In genomic region chr1:248871837-248872401, GRCh38 we compare ENCODE assay signal across 8 cellular contexts. TPM values are rescaled to one million over a fixed set of nuclear protein-coding genes. Genes with fewer than 3 reads are reported as not detected.
DNase-seq lines count a peak whose midpoint lies in the region; ATAC-seq and TF ChIP-seq lines count a peak whose summit lies in the region.

No MANE protein-coding gene starts in this region.

- H2BK15ac ChIP-seq in H9 (ENCODE audit: low read depth, low read length), result no peak overlapping the region

- no peak overlapping the region for H2BK5ac ChIP-seq in H9 (ENCODE audit: insufficient read length, low read length)

- H2BK120ac ChIP-seq in H9 (ENCODE audit: low read depth, low read length, poor library complexity, severe bottlenecking), result peak overlapping the region; percentile 14

- H3K23ac ChIP-seq in H9 (ENCODE audit: insufficient read length, low read depth, low read length), result no peak overlapping the region

- no peaks in the 10 kb centered on the region; the same call in 1 of the 2 replicates for H3K9me3 ChIP-seq in AG04450 (ENCODE audit: control insufficient read depth, insufficient read depth, low read length)
- H3K9me3 ChIP-seq in H9 (ENCODE audit: control insufficient read depth, low read depth, low read length), result no peaks in the 10 kb centered on the region

- no peak overlapping the region for H2BK20ac ChIP-seq in H9 (ENCODE audit: low read depth, low read length, poor library complexity, severe bottlenecking)

- H3K27ac ChIP-seq in AG04450 (ENCODE audit: low read depth, low read length), result peak overlapping the region; percentile 39
- no peak overlapping the region for H3K27ac ChIP-seq in H9 (ENCODE audit: insufficient read length, low read depth, low read length)

- no peak overlapping the region for H2AK5ac ChIP-seq in H9 (ENCODE audit: insufficient read length, low read length)

- H2BK12ac ChIP-seq in H9 (ENCODE audit: insufficient read length, low read depth, low read length), result no peak overlapping the region

- H3K23me2 ChIP-seq in H9 (ENCODE audit: insufficient read length, low read depth, low read length, poor library complexity, severe bottlenecking), result no peaks in the 10 kb centered on the region

- peak overlapping the region; percentile 27 for H2AFZ ChIP-seq in H9 (ENCODE audit: low read length)

- DNase-seq in AG04450 (ENCODE audit: low read depth, low spot score) (no peak), H9 (no peak), naive B cell (no peak), mesenteric fat pad (ENCODE audit: low spot score) (no peak)
- no peak for DNase-seq in activated T-helper 1 cell treated with anti-CD3 and anti-CD28 coated beads, Interleukin-12 subunit alpha, Interleukin-12 subunit beta, Interleukin-2, Interleukin-4 antibody, amounts not matched to agents 30 ng/mL and 10 ng/mL and 1 ng/mL, durations not matched to agents 14 hours and 24 hours and 36 hours (ENCODE audit: low spot score)

- no peak overlapping the region for H4K5ac ChIP-seq in H9 (ENCODE audit: insufficient read length, low read depth, low read length)

- intact Hi-C loops in activated T-helper 1 cell treated with anti-CD3 and anti-CD28 coated beads, Interleukin-12 subunit alpha, Interleukin-12 subunit beta, Interleukin-2, Interleukin-4 antibody, amounts not matched to agents 30 ng/mL and 10 ng/mL and 1 ng/mL, durations not matched to agents 14 hours and 24 hours and 36 hours (cut with micrococcal nuclease), result no loop called here

- peaks cover 9% of the 10 kb centered on the region for H3K27me3 Mint-ChIP-seq in H9 (ENCODE audit: low read depth)
- peaks cover 12% of the 10 kb centered on the region for H3K27me3 Mint-ChIP-seq in activated T-helper 1 cell treated with anti-CD3 and anti-CD28 coated beads, Interleukin-12 subunit alpha, Interleukin-12 subunit beta, Interleukin-2, Interleukin-4 antibody, amounts not matched to agents 30 ng/mL and 10 ng/mL and 1 ng/mL, durations not matched to agents 14 hours and 24 hours and 36 hours (ENCODE audit: insufficient read depth)
- H3K27me3 Mint-ChIP-seq in naive B cell, result no peaks in the 10 kb centered on the region

- H4K20me1 ChIP-seq in H9 (ENCODE audit: control insufficient read depth, insufficient read depth, insufficient read length), result no peaks in the 10 kb centered on the region

- H3K4me3 ChIP-seq in AG04450 (ENCODE audit: low read depth, low read length), result peak overlapping the region; percentile 44

- no peak overlapping the region for H3K56ac ChIP-seq in H9 (ENCODE audit: insufficient read length, low read depth, low read length)

- H4K8ac ChIP-seq in H9 (replicated peaks; ENCODE audit: insufficient read length, low read depth, low read length), result no peak overlapping the region

- no CpG with 5 or more reads among the region's 3 CpGs for WGBS in H9 (ENCODE audit: extremely low coverage, insufficient read length, low lambda C conversion rate)

- no peak overlapping the region for H3K18ac ChIP-seq in H9 (ENCODE audit: insufficient read length, low read depth, low read length)

- H3K4ac ChIP-seq in H9 (ENCODE audit: low read depth, low read length), result no peak overlapping the region

- H3K79me1 ChIP-seq in H9 (ENCODE audit: insufficient read depth, low read depth, low read length, poor library complexity, severe bottlenecking), result no peaks in the 10 kb centered on the region

- CTCF ChIA-PET in AG04450 (lab: Charles Lee), result interaction anchor here (1.6 kb wide), 1 partner anchor 30 kb away, joined by 4 read pairs; no protein-coding TSS in a partner anchor

- no peak overlapping the region for H3K4me2 ChIP-seq in H9 (ENCODE audit: insufficient read depth, insufficient read length, low read length)

- H3K9me3 Mint-ChIP-seq in H9 (peaks cover 2 to 7% of the 10 kb centered on the region in 2 experiments; a peak in 2 of 5 replicates), naive B cell (peaks cover 0 to 10% (median 0%) of the 10 kb centered on the region in 7 donors)
- no peaks in the 10 kb centered on the region for H3K9me3 Mint-ChIP-seq in activated T-helper 1 cell treated with anti-CD3 and anti-CD28 coated beads, Interleukin-12 subunit alpha, Interleukin-12 subunit beta, Interleukin-2, Interleukin-4 antibody, amounts not matched to agents 30 ng/mL and 10 ng/mL and 1 ng/mL, durations not matched to agents 14 hours and 24 hours and 36 hours

- H3K4me1 Mint-ChIP-seq in H9, result peaks cover 5 to 11% of the 10 kb centered on the region in 2 experiments; a peak in 2 of 4 replicates
- H3K4me1 Mint-ChIP-seq in activated T-helper 1 cell treated with anti-CD3 and anti-CD28 coated beads, Interleukin-12 subunit alpha, Interleukin-12 subunit beta, Interleukin-2, Interleukin-4 antibody, amounts not matched to agents 30 ng/mL and 10 ng/mL and 1 ng/mL, durations not matched to agents 14 hours and 24 hours and 36 hours (ENCODE audit: low read depth), result peaks cover 26% of the 10 kb centered on the region
- H3K4me1 Mint-ChIP-seq in naive B cell, result peaks cover 18 to 32% (median 20%) of the 10 kb centered on the region in 3 donors

- POLR2A ChIA-PET in AG04450 (lab: Yijun Ruan, JAX), result interaction anchor here (1.7 kb wide), 1 partner anchor 46 kb away, joined by 7 read pairs; the partner anchor contains the start of gene SH3BP5L

- no peak overlapping the region for H4K91ac ChIP-seq in H9 (ENCODE audit: insufficient read length, low read depth, low read length)

- no peak overlapping the region for H3K14ac ChIP-seq in H9 (ENCODE audit: insufficient read depth, low read length)

- no peak for TF ChIP-seq CTCF in AG04450 (IDR thresholded peaks at IDR 0.05; ENCODE audit: low read depth, low read length)
- no peak for TF ChIP-seq CTCF in H9 (conservative IDR thresholded peaks at IDR 0.05)

- ATAC-seq in naive B cell (ENCODE audit: low read depth in 2 of 2), result no peak
- ATAC-seq in GM18511 (IDR thresholded peaks at IDR 0.05; ENCODE audit: unreplicated experiment), result no peak
- no peak for ATAC-seq in GM21381 (IDR thresholded peaks at IDR 0.05; ENCODE audit: unreplicated experiment)
- no peak for ATAC-seq in HG02610 (IDR thresholded peaks at IDR 0.05; ENCODE audit: unreplicated experiment)

- H3K79me2 ChIP-seq in H9 (ENCODE audit: insufficient read depth, low read length), result no peaks in the 10 kb centered on the region

- no peaks in the 10 kb centered on the region for H3K4me1 ChIP-seq in H9 (ENCODE audit: insufficient read depth, low read length)

- H3T11ph ChIP-seq in H9 (ENCODE audit: low read length), result no peak overlapping the region

- no peak overlapping the region; a peak in 1 of 7 replicates for H3K27ac Mint-ChIP-seq in H9
- peak overlapping the region; percentile 40 for H3K27ac Mint-ChIP-seq in activated T-helper 1 cell treated with anti-CD3 and anti-CD28 coated beads, Interleukin-12 subunit alpha, Interleukin-12 subunit beta, Interleukin-2, Interleukin-4 antibody, amounts not matched to agents 30 ng/mL and 10 ng/mL and 1 ng/mL, durations not matched to agents 14 hours and 24 hours and 36 hours
- peak overlapping the region in 3 of 6 donors; percentile 2 to 44 (median 44) for H3K27ac Mint-ChIP-seq in naive B cell

- no peaks in the 10 kb centered on the region for H3K27me3 ChIP-seq in AG04450 (ENCODE audit: control insufficient read depth, insufficient read depth, low read length)
- H3K27me3 ChIP-seq in H9 (ENCODE audit: insufficient read depth, low read length), result no peaks in the 10 kb centered on the region

- H3K36me3 Mint-ChIP-seq in H9 (ENCODE audit: insufficient read depth in 1 of 3, low read depth in 3 of 3) (no peaks in the 10 kb centered on the region; a peak in 1 of 7 replicates), naive B cell (peaks cover 0 to 10% of the 10 kb centered on the region in 2 donors)
- no peaks in the 10 kb centered on the region for H3K36me3 Mint-ChIP-seq in activated T-helper 1 cell treated with anti-CD3 and anti-CD28 coated beads, Interleukin-12 subunit alpha, Interleukin-12 subunit beta, Interleukin-2, Interleukin-4 antibody, amounts not matched to agents 30 ng/mL and 10 ng/mL and 1 ng/mL, durations not matched to agents 14 hours and 24 hours and 36 hours (ENCODE audit: low read depth)

- H3K9ac ChIP-seq in H9 (ENCODE audit: extremely low read depth, insufficient read length, low read length), result no peak overlapping the region

- peak overlapping the region; percentile 95 to 97 for H3K4me3 Mint-ChIP-seq in H9
- H3K4me3 Mint-ChIP-seq in activated T-helper 1 cell treated with anti-CD3 and anti-CD28 coated beads, Interleukin-12 subunit alpha, Interleukin-12 subunit beta, Interleukin-2, Interleukin-4 antibody, amounts not matched to agents 30 ng/mL and 10 ng/mL and 1 ng/mL, durations not matched to agents 14 hours and 24 hours and 36 hours, result peak overlapping the region; percentile 67
- H3K4me3 Mint-ChIP-seq in naive B cell, result peak overlapping the region in 6 of 8 donors; percentile 13 to 83 (median 53)

RNA-seq across cellular contexts. Expression of gene ZNF692, which starts 13.0 kb away (rescaled TPM):
- polyA plus RNA-seq in AG04450 (2011; rRNA removed), result 12.7 and 14.6 TPM in 2 replicates
- polyA minus RNA-seq in AG04450 (2011; rRNA and poly(A)+ RNA removed), result 4.3 and 6.3 TPM in 2 replicates
- 40.0 and 40.1 TPM in 2 replicates for total RNA-seq in H9 (2021)
- total RNA-seq in activated T-helper 1 cell treated with anti-CD3 and anti-CD28 coated beads, Interleukin-12 subunit alpha, Interleukin-12 subunit beta, Interleukin-2, Interleukin-4 antibody, amounts not matched to agents 30 ng/mL and 10 ng/mL and 1 ng/mL, durations not matched to agents 14 hours and 24 hours and 36 hours, result 89.6 and 91.0 TPM in 2 replicates
- polyA plus RNA-seq in naive B cell (ENCODE audit: low read depth in 6 of 6), result 10 to 100 TPM in 1 of 6 donors, 1 to 10 TPM in 5; 3.1 to 16.1 (median 8.4) TPM
- 18.4 TPM for total RNA-seq in mesenteric fat pad

RNA-seq across cellular contexts. Expression of gene ZNF672, which starts 33.9 kb away (rescaled TPM):
- polyA plus RNA-seq in AG04450 (2011; rRNA removed) (9.1 and 10.9 TPM in 2 replicates), naive B cell (ENCODE audit: low read depth in 6 of 6) (10 to 100 TPM; 31.7 to 61.5 (median 41.1) TPM)
- polyA minus RNA-seq in AG04450 (2011; rRNA and poly(A)+ RNA removed), result 9.2 and 14.7 TPM in 2 replicates
- total RNA-seq in H9 (2021) (28.5 and 29.4 TPM in 2 replicates), mesenteric fat pad (18.6 TPM)
- total RNA-seq in activated T-helper 1 cell treated with anti-CD3 and anti-CD28 coated beads, Interleukin-12 subunit alpha, Interleukin-12 subunit beta, Interleukin-2, Interleukin-4 antibody, amounts not matched to agents 30 ng/mL and 10 ng/mL and 1 ng/mL, durations not matched to agents 14 hours and 24 hours and 36 hours, result 42.3 and 45.2 TPM in 2 replicates

RNA-seq across cellular contexts. Expression of gene PGBD2, which starts 34.1 kb away (rescaled TPM):
- polyA plus RNA-seq in AG04450 (2011; rRNA removed), result 4.9 and 6.7 TPM in 2 replicates
- polyA minus RNA-seq in AG04450 (2011; rRNA and poly(A)+ RNA removed), result 7.6 and 8.0 TPM in 2 replicates
- 10.4 and 10.6 TPM in 2 replicates for total RNA-seq in H9 (2021)
- total RNA-seq in activated T-helper 1 cell treated with anti-CD3 and anti-CD28 coated beads, Interleukin-12 subunit alpha, Interleukin-12 subunit beta, Interleukin-2, Interleukin-4 antibody, amounts not matched to agents 30 ng/mL and 10 ng/mL and 1 ng/mL, durations not matched to agents 14 hours and 24 hours and 36 hours, result 7.2 and 8.4 TPM in 2 replicates
- 10 to 100 TPM in 5 of 6 donors, 1 to 10 TPM in 1; 9.1 to 23.2 (median 17.7) TPM for polyA plus RNA-seq in naive B cell (ENCODE audit: low read depth in 6 of 6)
- total RNA-seq in mesenteric fat pad, result 2.9 TPM

RNA-seq across cellular contexts. Expression of gene SH3BP5L, which starts 46.2 kb away (rescaled TPM):
- polyA plus RNA-seq in AG04450 (2011; rRNA removed) (15.3 and 16.6 TPM in 2 replicates), naive B cell (ENCODE audit: low read depth in 6 of 6) (1 to 10 TPM; 1.5 to 5.3 (median 2.8) TPM)
- polyA minus RNA-seq in AG04450 (2011; rRNA and poly(A)+ RNA removed), result 17.7 and 21.6 TPM in 2 replicates
- total RNA-seq in H9 (2021) (27.6 and 28.8 TPM in 2 replicates), mesenteric fat pad (15.9 TPM)
- 29.0 and 30.9 TPM in 2 replicates for total RNA-seq in activated T-helper 1 cell treated with anti-CD3 and anti-CD28 coated beads, Interleukin-12 subunit alpha, Interleukin-12 subunit beta, Interleukin-2, Interleukin-4 antibody, amounts not matched to agents 30 ng/mL and 10 ng/mL and 1 ng/mL, durations not matched to agents 14 hours and 24 hours and 36 hours
